ENCODE assay signal across 8 cellular contexts in genomic region chr1:110872745-110873435, GRCh38. TPM values are rescaled to one million over a fixed set of nuclear protein-coding genes. Genes with fewer than 3 reads are reported as not detected.
A peak's percentile ranks its signal among the peaks of the same experiment; 100 is the strongest.
DNase-seq lines count a peak whose midpoint lies in the region; ATAC-seq and TF ChIP-seq lines count a peak whose summit lies in the region.

Gene CD53, plus strand, starts transcription at chr1:110873148. Its CDS starts 18,261 bp downstream, at chr1:110891409.

- no peak for TF ChIP-seq POLR2A in heart left ventricle (IDR thresholded peaks at IDR 0.05)

- no peak for TF ChIP-seq CTCF in heart left ventricle (IDR thresholded peaks at IDR 0.05)
- no peak for TF ChIP-seq CTCF in Calu3 (IDR thresholded peaks at IDR 0.05; ENCODE audit: unreplicated experiment)

- no peaks in the 10 kb centered on the region for H3K27me3 ChIP-seq in heart left ventricle

- ATAC-seq in GM19324 (IDR thresholded peaks at IDR 0.05; ENCODE audit: low FRiP score, unreplicated experiment) (peak; percentile 47), HG03378 (IDR thresholded peaks at IDR 0.05; ENCODE audit: unreplicated experiment) (peak; percentile 45), heart left ventricle (peak in 3 of 4 donors; percentile 36 to 74 (median 71))

- CTCF ChIA-PET in Calu3 (lab: Charles Lee): no interaction called here

- intact Hi-C loops in heart left ventricle (cut with DNase I) (no loop called here), Calu3 (cut with micrococcal nuclease; ENCODE audit: unreplicated experiment) (no loop called here)

- peak; percentile 61 for DNase-seq in Ammon's horn (ENCODE audit: low spot score)
- peak; percentile 45 for DNase-seq in activated CD4-positive, alpha-beta T cell treated with anti-CD3 and anti-CD28 coated beads for 48 hours
- peak in 2 of 5 donors; percentile 18 to 25 for DNase-seq in heart left ventricle
- DNase-seq in substantia nigra (lab: John Stamatoyannopoulos, UW): peak in 5 of 49 donors; percentile 12 to 31 (median 24)
- DNase-seq in NCI-H345 treated with DMSO at 0.1 percent for 48 hours (lab: John Stamatoyannopoulos, UW; ENCODE audit: unreplicated experiment): no peak
- no peak for DNase-seq in Calu3

- peaks cover 0 to 38% (median 0%) of the 10 kb centered on the region in 12 donors for H3K4me1 ChIP-seq in heart left ventricle

- H3K36me3 Mint-ChIP-seq in Calu3 (ENCODE audit: insufficient read depth, unreplicated experiment): no peaks in the 10 kb centered on the region

- no peaks in the 10 kb centered on the region for H3K36me3 ChIP-seq in heart left ventricle

- no TSS peak for BruUV-seq in Calu3 (replicated peaks; lab: Mats Ljungman, UMichigan)

- 55 to 66% (median 57%) methylated on average over 9 of the region's 9 CpGs for WGBS in heart left ventricle, 4 donors

- H3K27ac Mint-ChIP-seq in Calu3 (ENCODE audit: unreplicated experiment): no peak within 1 kb of the TSS

- peaks cover 19% of the 10 kb centered on the region for H3K27me3 Mint-ChIP-seq in Calu3 (ENCODE audit: unreplicated experiment)

- H3K9me3 ChIP-seq in heart left ventricle: peaks cover 0 to 11% (median 5%) of the 10 kb centered on the region in 12 donors

- no peak within 1 kb of the TSS for H3K4me3 Mint-ChIP-seq in Calu3 (ENCODE audit: low read depth, unreplicated experiment)

- H3K4me3 ChIP-seq in heart left ventricle: peak within 1 kb of the TSS in 9 of 12 donors; percentile 13 to 72 (median 36)

- no peaks in the 10 kb centered on the region for H3K4me1 Mint-ChIP-seq in Calu3 (ENCODE audit: low read depth, unreplicated experiment)

- H3K9me3 Mint-ChIP-seq in Calu3 (ENCODE audit: low read depth, unreplicated experiment): no peaks in the 10 kb centered on the region

- H3K27ac ChIP-seq in heart left ventricle (peak within 1 kb of the TSS in 7 of 12 donors; percentile 3 to 95 (median 38)), substantia nigra (ENCODE audit: low read depth, low read length, poor library complexity, severe bottlenecking) (peak within 1 kb of the TSS; percentile 56)

RNA-seq across cellular contexts. Expression of gene CD53, which starts in this region (rescaled TPM):
- total RNA-seq in heart left ventricle (100 to 1,000 TPM in 1 of 9 donors, 10 to 100 TPM in 2, 1 to 10 TPM in 6; 4.4 to 101 (median 8.0) TPM), Calu3 (2022) (not detected in 2 replicates)
- 10 to 100 TPM in 1 of 2 donors, 1 to 10 TPM in 1; 3.7 to 12.1 TPM for polyA plus RNA-seq in heart left ventricle

Comparison
In these comparisons a context has a peak if more than half of its experiments do, and no peak if none do; other contexts are left out.
1. DNase-seq: peak in Ammon's horn (single experiment) and activated CD4-positive, alpha-beta T cell treated with anti-CD3 and anti-CD28 coated beads for 48 hours (single experiment); none in NCI-H345 treated with DMSO at 0.1 percent for 48 hours (single experiment) and Calu3 (single experiment).
2. Peak in every context shown above with its lines, with median percentiles within 50 percentile points of each other: ATAC-seq.